22 cellular contexts compared by ENCODE assay signal in genomic region chr22:49727881-49728563, GRCh38.
"Had no signal": no experiment of that assay in that cellular context is flagged by ENCODE, and none has a peak within 500 bp of the region (broad histone marks: within the 10 kb centered on the region; RNA-seq: fewer than 3 reads in every experiment).

No MANE protein-coding gene starts in this region.

- H3K27ac ChIP-seq: colonic mucosa, epithelial cell of prostate, esophagus squamous epithelium, heart right ventricle, left ventricle myocardium inferior, spleen, tibial nerve, VCaP had no signal

- H3K4me3 ChIP-seq: colonic mucosa, esophagus squamous epithelium, heart right ventricle, left ventricle myocardium inferior, lung, mucosa of descending colon, spleen, tibial nerve had no signal

- DNase-seq: activated CD4-positive, alpha-beta T cell treated with anti-CD3 and anti-CD28 coated beads for 4 hours; activated CD4-positive, alpha-beta T cell treated with anti-CD3 and anti-CD28 coated beads, Interleukin-2, amount 50 U/mL, for 4 hours; activated gamma-delta T cell treated with Interleukin-2 at 50 U/mL for 16 hours; anterior cingulate cortex; colonic mucosa; effector CD8-positive, alpha-beta T cell; esophagus squamous epithelium; foreskin melanocyte; heart right ventricle; mesendoderm; mucosa of descending colon; right cardiac atrium; spleen; stimulated activated CD4-positive, alpha-beta T cell treated with anti-CD3 and anti-CD28 coated beads, Interleukin-2, amount 100 ng/mL, for 48 hours; stimulated activated naive CD4-positive, alpha-beta T cell treated with Interleukin-2 at 50 U/mL for 16 hours; T-helper 1 cell had no signal

- H3K4me1 ChIP-seq: colonic mucosa had no signal

- H3K9me3 ChIP-seq: colonic mucosa, esophagus squamous epithelium, mucosa of descending colon had no signal

- ATAC-seq: heart right ventricle; mucosa of descending colon; natural killer cell treated with Interleukin-12 subunit alpha and Interleukin-12 subunit beta and Interleukin-15 and Interleukin-18, amount 100 ng/mL, for 72 hours; right cardiac atrium had no signal

- H3K36me3 ChIP-seq: colonic mucosa, esophagus squamous epithelium, heart right ventricle, left ventricle myocardium inferior, spleen, tibial nerve had no signal
